ENCODE assay signal across 14 cellular contexts in genomic region chr1:30197959-30198760, GRCh38.
DNase-seq lines count a peak whose midpoint lies in the region; ATAC-seq and TF ChIP-seq lines count a peak whose summit lies in the region.
"Had no signal": no experiment of that assay in that cellular context is flagged by ENCODE, and none has a peak within 500 bp of the region (broad histone marks: within the 10 kb centered on the region; RNA-seq: fewer than 3 reads in every experiment).

No MANE protein-coding gene starts in this region.

- H3K27ac Mint-ChIP-seq in activated T-helper 17 cell treated with anti-CD3 and anti-CD28 coated beads, Interleukin-2, amount 50 U/mL, for 72 hours = peak overlapping the region; percentile 79
- H3K27ac Mint-ChIP-seq: CD4-positive, alpha-beta T cell; HFFc6 had no signal

- H3K4me1 ChIP-seq in GM23248 (ENCODE audit: insufficient read depth) = peaks cover 9% of the 10 kb centered on the region
- H3K4me1 ChIP-seq in lung (ENCODE audit: control insufficient read depth in 2 of 2, insufficient read depth in 2 of 2, low read length in 2 of 2) = no peaks in the 10 kb centered on the region
- H3K4me1 ChIP-seq in uterus = peaks cover 9 to 12% of the 10 kb centered on the region in 2 donors
- H3K4me1 ChIP-seq: HAP-1 had no signal

- H3K27me3 ChIP-seq in GM23248 (replicated peaks; ENCODE audit: insufficient read depth) (no peaks in the 10 kb centered on the region), lung (ENCODE audit: control insufficient read depth, insufficient read depth) (no peaks in the 10 kb centered on the region), uterus (no peaks in the 10 kb centered on the region)
- H3K27me3 ChIP-seq: BLaER1 treated with 17β-estradiol and CSF1 and Interleukin-3, amounts not matched to agents 10 nM and 100 nM had no signal

- H2AFZ ChIP-seq in GM23248 = peak overlapping the region; percentile 56; the same call in 1 of the 2 replicates

- no peaks in the 10 kb centered on the region for H4K20me1 ChIP-seq in GM23248 (ENCODE audit: insufficient read depth)
- H4K20me1 ChIP-seq: BLaER1 treated with 17β-estradiol and CSF1 and Interleukin-3, amounts not matched to agents 10 nM and 100 nM had no signal

- no peaks in the 10 kb centered on the region for H3K9me2 ChIP-seq in GM23248 (ENCODE audit: insufficient read depth)

- no peaks in the 10 kb centered on the region for H3K36me3 ChIP-seq in GM23248 (ENCODE audit: low read depth)
- H3K36me3 ChIP-seq in lung (ENCODE audit: control insufficient read depth in 2 of 2, insufficient read depth in 2 of 2, low read length in 2 of 2) = no peaks in the 10 kb centered on the region
- H3K36me3 ChIP-seq in uterus = no peaks in the 10 kb centered on the region
- H3K36me3 ChIP-seq: BLaER1 treated with 17β-estradiol and CSF1 and Interleukin-3, amounts not matched to agents 10 nM and 100 nM; HAP-1 had no signal

- TF ChIP-seq POLR2A in uterus (IDR thresholded peaks at IDR 0.05) = no peak

- H3K79me2 ChIP-seq in GM23248 (ENCODE audit: insufficient read depth) = no peaks in the 10 kb centered on the region

- H3F3A ChIP-seq in GM23248 (ENCODE audit: insufficient read depth) = no peaks in the 10 kb centered on the region

- intact Hi-C loops in uterus (cut with DNase I; ENCODE audit: low total_unique reads) = no loop called here

- TF ChIP-seq CTCF in lung (IDR thresholded peaks at IDR 0.05; ENCODE audit: control extremely low read depth, extremely low read depth) = no peak
- TF ChIP-seq CTCF in uterus (IDR thresholded peaks at IDR 0.05) = no peak

- H3K4me2 ChIP-seq in GM23248 (ENCODE audit: unreplicated experiment) = no peak overlapping the region

- peaks cover 3% of the 10 kb centered on the region for H3K9me3 ChIP-seq in GM23248 (ENCODE audit: low read depth)
- H3K9me3 ChIP-seq in lung (ENCODE audit: control insufficient read depth in 2 of 2, insufficient read depth in 1 of 2, low read length in 1 of 2) = no peaks in the 10 kb centered on the region
- no peaks in the 10 kb centered on the region for H3K9me3 ChIP-seq in uterus
- H3K9me3 ChIP-seq: HAP-1 had no signal

- in situ Hi-C loops in GM23248 (cut with MboI) = no loop called here

- no peaks in the 10 kb centered on the region for H3K36me3 Mint-ChIP-seq in activated T-helper 17 cell treated with anti-CD3 and anti-CD28 coated beads, Interleukin-2, amount 50 U/mL, for 72 hours (ENCODE audit: low read depth)

- no peak for ATAC-seq in activated T-helper 17 cell treated with anti-CD3 and anti-CD28 coated beads, Interleukin-2, amount 50 U/mL, for 72 hours (replicated peaks)
- ATAC-seq in lung (ENCODE audit: insufficient read depth, low FRiP score) = no peak
- ATAC-seq in GM21786 (IDR thresholded peaks at IDR 0.05; ENCODE audit: unreplicated experiment) = no peak

- H3K4me1 Mint-ChIP-seq in activated T-helper 17 cell treated with anti-CD3 and anti-CD28 coated beads, Interleukin-2, amount 50 U/mL, for 72 hours = peaks cover 28% of the 10 kb centered on the region

- H3K27ac ChIP-seq in GM23248 (no peak overlapping the region), lung (ENCODE audit: low read depth in 1 of 2, low read length in 1 of 2) (no peak overlapping the region), uterus (peak overlapping the region; percentile 55 to 81)
- H3K27ac ChIP-seq: BLaER1 treated with 17β-estradiol and CSF1 and Interleukin-3, amounts not matched to agents 10 nM and 100 nM had no signal

- H3K27me3 Mint-ChIP-seq in activated T-helper 17 cell treated with anti-CD3 and anti-CD28 coated beads, Interleukin-2, amount 50 U/mL, for 72 hours = peaks cover 9% of the 10 kb centered on the region

- DNase-seq in GM23248 (no peak), lung (ENCODE audit: low spot score) (peak; percentile 6), uterus (no peak), EL (no peak)
- DNase-seq in stimulated activated CD4-positive, alpha-beta T cell treated with anti-CD3 and anti-CD28 coated beads, Interleukin-4, amount 100 ng/mL, for 1 hour = no peak
- DNase-seq: ACHN; Calu3; CD4-positive, alpha-beta T cell; DMS 273 treated with DMSO at 0.1 percent for 48 hours; HFFc6 had no signal

- H3K4me3 Mint-ChIP-seq in activated T-helper 17 cell treated with anti-CD3 and anti-CD28 coated beads, Interleukin-2, amount 50 U/mL, for 72 hours = no peak overlapping the region
- H3K4me3 Mint-ChIP-seq: CD4-positive, alpha-beta T cell; HFFc6 had no signal

- H3K4me3 ChIP-seq in GM23248 (no peak overlapping the region), lung (no peak overlapping the region), uterus (no peak overlapping the region)
- H3K4me3 ChIP-seq: BLaER1 treated with 17β-estradiol and CSF1 and Interleukin-3, amounts not matched to agents 10 nM and 100 nM; HAP-1 had no signal

- no peak overlapping the region for H3K9ac ChIP-seq in GM23248
- H3K9ac ChIP-seq: BLaER1 treated with 17β-estradiol and CSF1 and Interleukin-3, amounts not matched to agents 10 nM and 100 nM had no signal

- no peaks in the 10 kb centered on the region for H3K9me3 Mint-ChIP-seq in activated T-helper 17 cell treated with anti-CD3 and anti-CD28 coated beads, Interleukin-2, amount 50 U/mL, for 72 hours

- 35 to 38% methylated on average over 2 to 3 of the region's 3 CpGs for WGBS in GM23248 (ENCODE audit: low coverage in 1 of 2, low lambda C conversion rate in 2 of 2, missing lambda C conversion rate in 2 of 2), 2 experiments
- WGBS in lung, 2 donors = 77 to 82% methylated on average over 3 of the region's 3 CpGs

Comparison
In these comparisons a context has a peak if more than half of its experiments do, and no peak if none do; other contexts are left out.
1. H3K27ac ChIP-seq: peak in uterus (2 of 2); none in GM23248 (single experiment) and lung (0 of 2).